Comparison of ENCODE assay signal across 16 cellular contexts in genomic region chr10:29746080-29746797, GRCh38.
A peak's percentile ranks its signal among the peaks of the same experiment; 100 is the strongest.
DNase-seq lines count a peak whose midpoint lies in the region; ATAC-seq and TF ChIP-seq lines count a peak whose summit lies in the region.
"Had no signal": no experiment of that assay in that cellular context is flagged by ENCODE, and none has a peak within 500 bp of the region (broad histone marks: within the 10 kb centered on the region; RNA-seq: fewer than 3 reads in every experiment).

No MANE protein-coding gene starts in this region.

- H3K36me3 Mint-ChIP-seq in osteocyte (ENCODE audit: unreplicated experiment): no peaks in the 10 kb centered on the region
- H3K36me3 Mint-ChIP-seq: activated naive CD4-positive, alpha-beta T cell treated with anti-CD3 and anti-CD28 coated beads, Interleukin-2, amount 50 U/mL, for 24 hours had no signal

- no peaks in the 10 kb centered on the region for H3K27me3 Mint-ChIP-seq in osteocyte (ENCODE audit: unreplicated experiment)
- H3K27me3 Mint-ChIP-seq: activated B cell treated with CpG ODN at 0.5 μM for 24 hours had no signal

- peaks cover 31% of the 10 kb centered on the region for H3K4me1 Mint-ChIP-seq in osteocyte (ENCODE audit: unreplicated experiment)
- H3K4me1 Mint-ChIP-seq: activated B cell treated with CpG ODN at 0.5 μM for 24 hours; activated naive CD4-positive, alpha-beta T cell treated with anti-CD3 and anti-CD28 coated beads, Interleukin-2, amount 50 U/mL, for 24 hours; H9 had no signal

- H3K4me3 ChIP-seq in fibroblast of mammary gland (ENCODE audit: control insufficient read depth, low read depth, low read length): no peak overlapping the region

- in situ Hi-C loops in ACHN (cut with HindIII; ENCODE audit: low pct_ligation_motif_present, low pct_unique_long_range_greater_than_20kb, low sequenced_read_pairs) (no loop called here), GM13977 (cut with MboI; ENCODE audit: low pct_unique_long_range_greater_than_20kb, low sequenced_read_pairs, unreplicated experiment) (no loop called here)

- H3K9me3 Mint-ChIP-seq in osteocyte (ENCODE audit: unreplicated experiment): peaks cover 5% of the 10 kb centered on the region
- H3K9me3 Mint-ChIP-seq: activated B cell treated with CpG ODN at 0.5 μM for 24 hours; activated naive CD4-positive, alpha-beta T cell treated with anti-CD3 and anti-CD28 coated beads, Interleukin-2, amount 50 U/mL, for 24 hours; H9 had no signal

- no peak for TF ChIP-seq CTCF in fibroblast of mammary gland (conservative IDR thresholded peaks at IDR 0.05; ENCODE audit: control insufficient read depth, insufficient read depth, low read depth, low read length)
- no peak for TF ChIP-seq CTCF in osteocyte (IDR thresholded peaks at IDR 0.05)
- TF ChIP-seq CTCF in GM13977 (IDR thresholded peaks at IDR 0.05; ENCODE audit: extremely low read depth, insufficient read depth, missing control alignments): no peak

- H3K4me3 Mint-ChIP-seq in osteocyte (ENCODE audit: unreplicated experiment): no peak overlapping the region
- H3K4me3 Mint-ChIP-seq: activated B cell treated with CpG ODN at 0.5 μM for 24 hours; activated naive CD4-positive, alpha-beta T cell treated with anti-CD3 and anti-CD28 coated beads, Interleukin-2, amount 50 U/mL, for 24 hours; H9 had no signal

- peak overlapping the region; percentile 47 for H3K27ac Mint-ChIP-seq in osteocyte (ENCODE audit: unreplicated experiment)
- H3K27ac Mint-ChIP-seq: activated B cell treated with CpG ODN at 0.5 μM for 24 hours; activated naive CD4-positive, alpha-beta T cell treated with anti-CD3 and anti-CD28 coated beads, Interleukin-2, amount 50 U/mL, for 24 hours; H9 had no signal

- DNase-seq in ACHN: peak; percentile 12
- DNase-seq in NCI-H82 (lab: John Stamatoyannopoulos, UW): peak; percentile 60
- DNase-seq in fibroblast of mammary gland (ENCODE audit: low read depth): peak; percentile 53
- peak; percentile 27 for DNase-seq in osteocyte (ENCODE audit: extremely low spot score, unreplicated experiment)
- DNase-seq in NCI-H345 (lab: John Stamatoyannopoulos, UW): no peak
- no peak for DNase-seq in GM13977 (ENCODE audit: low spot score)
- no peak for DNase-seq in epidermal melanocyte (ENCODE audit: insufficient read length, low spot score)
- DNase-seq: activated B cell treated with CpG ODN at 0.5 μM for 24 hours; activated CD8-positive, alpha-beta memory T cell treated with anti-CD3 and anti-CD28 coated beads, Interleukin-2, amount 50 U/mL, for 4 hours; cortex of kidney; DMS79; H9; left colon; NCI-H2081 had no signal

- no peak for ATAC-seq in HG03342 (IDR thresholded peaks at IDR 0.05; ENCODE audit: unreplicated experiment)
- ATAC-seq: left colon had no signal

Comparison
In these comparisons a context has a peak if more than half of its experiments do, and no peak if none do; other contexts are left out.
1. DNase-seq: peak in ACHN (single experiment), NCI-H82 (single experiment), fibroblast of mammary gland (single experiment) and osteocyte (single experiment); none in NCI-H345 (single experiment), GM13977 (single experiment) and epidermal melanocyte (single experiment).